Comparison of ENCODE assay signal across 13 cellular contexts in genomic region chr6:129440691-129441090, GRCh38.
DNase-seq lines count a peak whose midpoint lies in the region; ATAC-seq and TF ChIP-seq lines count a peak whose summit lies in the region.
"Had no signal": no experiment of that assay in that cellular context is flagged by ENCODE, and none has a peak within 500 bp of the region (broad histone marks: within the 10 kb centered on the region; RNA-seq: fewer than 3 reads in every experiment).

No MANE protein-coding gene starts in this region.

- no peak for TF ChIP-seq EP300 in suprapubic skin (IDR thresholded peaks at IDR 0.05)

- H3K27me3 Mint-ChIP-seq in endodermal cell (ENCODE audit: insufficient read depth) = no peaks in the 10 kb centered on the region

- peak; percentile 23 for DNase-seq in ELR (ENCODE audit: low read depth)
- DNase-seq in NCI-H82 treated with DMSO at 0.1 percent for 48 hours (lab: John Stamatoyannopoulos, UW; ENCODE audit: unreplicated experiment) = peak; percentile 46
- DNase-seq in endodermal cell = peak; percentile 65
- DNase-seq in kidney tubule cell (ENCODE audit: low spot score) = peak; percentile 18
- DNase-seq in effector CD8-positive, alpha-beta T cell (lab: John Stamatoyannopoulos, UW) = no peak
- DNase-seq in stimulated activated CD4-positive, alpha-beta T cell treated with anti-CD3 and anti-CD28 coated beads, Interleukin-4, amount 100 ng/mL, for 24 hours = no peak
- DNase-seq in suprapubic skin (ENCODE audit: low spot score in 2 of 2) = no peak
- DNase-seq: activated CD8-positive, alpha-beta memory T cell treated with anti-CD3 and anti-CD28 coated beads for 24 hours; hippocampal formation; nucleus accumbens; Peyer's patch had no signal

- no peak overlapping the region for H3K27ac ChIP-seq in endodermal cell (ENCODE audit: low read depth, low read length)
- no peak overlapping the region for H3K27ac ChIP-seq in suprapubic skin
- H3K27ac ChIP-seq: KMS-11, Peyer's patch had no signal

- ATAC-seq in GM18873 (IDR thresholded peaks at IDR 0.05; ENCODE audit: low FRiP score, unreplicated experiment) = no peak

- peak overlapping the region; percentile 92 for H3K27ac Mint-ChIP-seq in endodermal cell

- H3K4me1 Mint-ChIP-seq in endodermal cell = peaks cover 18% of the 10 kb centered on the region

- H3K36me3 Mint-ChIP-seq in endodermal cell (ENCODE audit: low read depth) = no peaks in the 10 kb centered on the region

- H3K9me3 ChIP-seq in endodermal cell (ENCODE audit: control insufficient read depth, low read length) (no peaks in the 10 kb centered on the region), suprapubic skin (no peaks in the 10 kb centered on the region)
- H3K9me3 ChIP-seq: Peyer's patch had no signal

- H3K4me3 Mint-ChIP-seq in endodermal cell = peak overlapping the region; percentile 23

- H3K4me1 ChIP-seq in endodermal cell (ENCODE audit: control insufficient read depth, insufficient read depth, low read length) = peaks cover 6% of the 10 kb centered on the region
- H3K4me1 ChIP-seq in suprapubic skin = no peaks in the 10 kb centered on the region
- H3K4me1 ChIP-seq: Peyer's patch had no signal

- TF ChIP-seq CTCF in endodermal cell (conservative IDR thresholded peaks at IDR 0.05) = peak; percentile 20
- TF ChIP-seq CTCF in suprapubic skin (IDR thresholded peaks at IDR 0.05) = no peak

- WGBS in endodermal cell (ENCODE audit: insufficient coverage in 1 of 2, insufficient read length in 1 of 2), 2 experiments = 33 to 51% methylated on average over 7 to 8 of the region's 8 CpGs
- 26% methylated on average over 8 of the region's 8 CpGs for WGBS in suprapubic skin

- no peaks in the 10 kb centered on the region for H3K9me3 Mint-ChIP-seq in endodermal cell

- no peak overlapping the region for H3K4me3 ChIP-seq in endodermal cell (ENCODE audit: low read length)
- H3K4me3 ChIP-seq in suprapubic skin = no peak overlapping the region
- H3K4me3 ChIP-seq: Peyer's patch had no signal

- no peaks in the 10 kb centered on the region for H3K36me3 ChIP-seq in endodermal cell (ENCODE audit: control insufficient read depth, insufficient read depth, low read length)
- no peaks in the 10 kb centered on the region for H3K36me3 ChIP-seq in suprapubic skin
- H3K36me3 ChIP-seq: Peyer's patch had no signal

- TF ChIP-seq POLR2A in suprapubic skin (IDR thresholded peaks at IDR 0.05) = no peak

- H3K27me3 ChIP-seq in endodermal cell (ENCODE audit: control insufficient read depth, insufficient read depth, low read length, poor library complexity, severe bottlenecking) (no peaks in the 10 kb centered on the region), suprapubic skin (no peaks in the 10 kb centered on the region)
- H3K27me3 ChIP-seq: Peyer's patch had no signal

- H3K9ac ChIP-seq in endodermal cell (ENCODE audit: extremely low read depth, low read length, poor library complexity, severe bottlenecking) = no peak overlapping the region
- H3K9ac ChIP-seq: KMS-11 had no signal

Comparison
In these comparisons a context has a peak if more than half of its experiments do, and no peak if none do; other contexts are left out.
1. DNase-seq: peak in ELR (single experiment), NCI-H82 treated with DMSO at 0.1 percent for 48 hours (single experiment), endodermal cell (single experiment) and kidney tubule cell (single experiment); none in effector CD8-positive, alpha-beta T cell (single experiment), stimulated activated CD4-positive, alpha-beta T cell treated with anti-CD3 and anti-CD28 coated beads, Interleukin-4, amount 100 ng/mL, for 24 hours (single experiment) and suprapubic skin (0 of 2).